ENCODE assay signal across 1 cellular context in the genomic region with DNA sequence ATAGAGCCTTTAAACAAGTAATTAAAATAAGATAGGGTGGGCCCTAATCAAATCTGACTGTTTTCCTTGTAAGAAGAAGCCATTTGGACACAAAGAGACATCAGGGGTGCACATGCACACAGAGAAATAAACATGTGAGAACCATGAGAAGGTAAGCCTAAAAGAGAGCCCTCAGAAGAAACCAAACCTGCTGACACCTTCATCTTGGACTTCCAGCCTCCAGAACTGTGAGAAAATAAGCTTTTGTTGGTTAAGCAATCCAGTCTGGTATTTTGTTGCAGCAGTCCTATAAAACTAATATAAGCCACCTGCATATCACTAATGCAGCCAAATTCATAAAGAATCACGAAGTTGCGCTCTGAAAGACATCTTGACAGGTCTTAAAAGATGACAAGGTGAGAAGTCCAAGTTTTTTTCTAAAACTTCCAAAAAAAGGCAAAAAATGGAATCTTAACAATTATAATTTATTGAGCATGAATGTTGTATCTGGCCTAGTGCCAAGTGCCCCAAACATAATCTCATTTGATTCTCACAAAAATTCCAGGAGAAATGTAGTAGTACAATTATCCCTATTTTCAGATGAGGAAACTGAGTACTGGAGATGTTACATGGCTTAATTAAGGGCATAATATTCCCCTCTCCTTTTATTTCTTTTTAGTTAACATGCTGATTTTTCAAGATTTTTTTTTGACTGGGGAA.
TF ChIP-seq lines count a peak whose summit lies in the region.

No MANE protein-coding gene starts in this region.

TF ChIP-seq in K562, 482 proteins besides CTCF, POLR2A, EP300 and RAD21:
- TF ChIP-seq ZNF436 (CRISPR knock-in tag; IDR thresholded peaks at IDR 0.05) (no peak), NFIC (IDR thresholded peaks at IDR 0.05) (peak; percentile 92), NFIX (CRISPR knock-in tag; IDR thresholded peaks at IDR 0.05; ENCODE audit: low read depth) (peak; percentile 72)
